8 cellular contexts compared by ENCODE assay signal in the genomic region with DNA sequence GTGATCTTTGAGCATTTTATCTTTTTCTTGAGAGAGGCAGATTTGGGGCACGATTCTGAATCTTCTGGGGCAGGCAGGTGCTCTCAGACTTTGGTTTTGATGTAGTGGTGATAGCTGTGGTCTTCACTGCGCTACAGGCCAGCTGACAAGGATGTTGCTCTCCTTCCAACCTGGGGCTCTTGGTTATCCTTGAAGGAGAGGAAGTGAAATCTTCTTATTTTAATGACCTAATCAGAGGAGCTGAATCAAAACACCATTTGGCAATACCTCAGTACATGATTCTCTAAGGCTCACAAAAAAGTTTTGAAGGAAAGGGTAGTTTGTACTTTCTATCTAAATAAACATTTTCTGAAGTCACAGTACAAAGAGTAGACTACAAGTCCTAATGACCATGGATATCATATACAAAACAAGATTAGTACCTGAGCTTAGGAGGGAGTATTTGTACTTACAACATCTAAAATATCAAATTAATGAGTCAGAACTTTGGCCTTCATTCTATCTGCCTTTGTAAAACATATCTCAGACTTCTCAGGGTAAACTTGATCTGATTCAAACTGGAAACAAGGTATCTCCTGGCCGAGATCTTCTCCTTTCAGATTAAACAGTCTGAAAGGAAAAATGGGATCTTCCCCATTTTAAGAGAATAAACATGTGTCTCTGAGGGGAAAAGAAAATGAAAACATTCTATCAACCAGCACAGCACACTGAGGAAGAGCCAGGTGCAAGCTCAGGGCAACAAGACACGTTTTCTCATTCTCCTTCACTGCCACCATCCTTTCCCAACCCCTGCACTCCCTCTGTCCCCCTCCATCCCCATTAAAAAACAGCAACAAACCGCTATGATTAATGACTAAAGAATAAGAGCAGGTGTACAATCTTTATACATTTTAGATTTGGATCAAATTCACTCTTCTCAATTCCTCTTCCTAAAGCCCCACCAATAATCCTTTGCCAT.
A peak's percentile ranks its signal among the peaks of the same experiment; 100 is the strongest.
DNase-seq lines count a peak whose midpoint lies in the region; ATAC-seq and TF ChIP-seq lines count a peak whose summit lies in the region.

No MANE protein-coding gene starts in this region.

- no peak for TF ChIP-seq CTCF in BE2C (IDR thresholded peaks at IDR 0.05; ENCODE audit: low read depth, low read length)

- no peaks in the 10 kb centered on the region for H3K4me1 ChIP-seq in BE2C

- no peaks in the 10 kb centered on the region for H3K36me3 ChIP-seq in BE2C

- ATAC-seq in GM19043 (IDR thresholded peaks at IDR 0.05; ENCODE audit: low read depth, unreplicated experiment) = peak; percentile 12
- ATAC-seq in HG03066 (IDR thresholded peaks at IDR 0.05; ENCODE audit: low read depth, unreplicated experiment) = peak; percentile 27
- no peak for ATAC-seq in activated naive CD8-positive, alpha-beta T cell treated with anti-CD3 and anti-CD28 coated beads, Interleukin-2, amount 50 U/mL, for 24 hours
- no peak for ATAC-seq in naive B cell (ENCODE audit: low read depth in 2 of 2)

- no peaks in the 10 kb centered on the region for H3K27me3 ChIP-seq in BE2C

- no peak overlapping the region for H3K4me3 ChIP-seq in BE2C (ENCODE audit: low read depth, low read length)

- DNase-seq in activated naive CD8-positive, alpha-beta T cell treated with anti-CD3 and anti-CD28 coated beads, Interleukin-2, amount 50 U/mL, for 24 hours = no peak
- DNase-seq in naive B cell (no peak), NCI-H2081 treated with DMSO at 0.1 percent for 48 hours (lab: John Stamatoyannopoulos, UW) (no peak), hepatic stellate cell (ENCODE audit: low spot score) (no peak), NCI-H1105 treated with DMSO at 0.1 percent for 48 hours (lab: John Stamatoyannopoulos, UW) (no peak), BE2C (no peak)

- H3K4me1 Mint-ChIP-seq in activated naive CD8-positive, alpha-beta T cell treated with anti-CD3 and anti-CD28 coated beads, Interleukin-2, amount 50 U/mL, for 24 hours = peaks cover 22% of the 10 kb centered on the region
- peaks cover 7 to 18% (median 11%) of the 10 kb centered on the region in 3 donors for H3K4me1 Mint-ChIP-seq in naive B cell

- H3K9me3 ChIP-seq in BE2C = no peaks in the 10 kb centered on the region

- peak overlapping the region; percentile 56 for H3K4me3 Mint-ChIP-seq in activated naive CD8-positive, alpha-beta T cell treated with anti-CD3 and anti-CD28 coated beads, Interleukin-2, amount 50 U/mL, for 24 hours
- H3K4me3 Mint-ChIP-seq in naive B cell = no peak overlapping the region

- no peaks in the 10 kb centered on the region for H3K9me3 Mint-ChIP-seq in activated naive CD8-positive, alpha-beta T cell treated with anti-CD3 and anti-CD28 coated beads, Interleukin-2, amount 50 U/mL, for 24 hours
- H3K9me3 Mint-ChIP-seq in naive B cell = peaks cover 0 to under 1% (median 0%) of the 10 kb centered on the region in 7 donors

- H3K27me3 Mint-ChIP-seq in activated naive CD8-positive, alpha-beta T cell treated with anti-CD3 and anti-CD28 coated beads, Interleukin-2, amount 50 U/mL, for 24 hours = no peaks in the 10 kb centered on the region
- peaks cover 0 to 5% (median 0%) of the 10 kb centered on the region in 3 donors for H3K27me3 Mint-ChIP-seq in naive B cell

- H3K36me3 Mint-ChIP-seq in activated naive CD8-positive, alpha-beta T cell treated with anti-CD3 and anti-CD28 coated beads, Interleukin-2, amount 50 U/mL, for 24 hours (ENCODE audit: low read depth) = no peaks in the 10 kb centered on the region
- H3K36me3 Mint-ChIP-seq in naive B cell = no peaks in the 10 kb centered on the region

- H3K27ac Mint-ChIP-seq in activated naive CD8-positive, alpha-beta T cell treated with anti-CD3 and anti-CD28 coated beads, Interleukin-2, amount 50 U/mL, for 24 hours = peak overlapping the region; percentile 79
- H3K27ac Mint-ChIP-seq in naive B cell = peak overlapping the region in 4 of 6 donors; percentile 6 to 79 (median 65)

Comparison
In these comparisons a context has a peak if more than half of its experiments do, and no peak if none do; other contexts are left out.
1. ATAC-seq: peak in GM19043 (single experiment) and HG03066 (single experiment); none in activated naive CD8-positive, alpha-beta T cell treated with anti-CD3 and anti-CD28 coated beads, Interleukin-2, amount 50 U/mL, for 24 hours (single experiment) and naive B cell (0 of 2).